In the genomic region with DNA sequence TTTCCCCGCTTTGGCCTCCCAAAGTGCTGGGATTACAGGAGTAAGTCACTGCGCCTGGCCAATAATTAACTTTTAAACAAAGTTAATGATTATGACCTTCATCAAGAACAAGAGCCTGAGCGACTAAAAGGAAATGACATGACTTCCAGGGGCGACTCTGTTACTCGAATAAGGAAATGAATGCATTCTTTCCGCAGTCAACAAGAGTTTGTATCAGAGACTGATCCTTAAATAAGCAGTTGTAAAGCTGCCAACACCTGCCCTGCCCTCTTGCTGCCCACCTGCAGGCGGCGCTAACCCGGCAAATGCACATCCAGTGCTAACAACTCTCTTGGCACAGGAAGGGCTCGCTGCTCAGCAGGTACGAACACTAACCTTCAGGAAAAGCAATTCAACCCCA, we compare ENCODE assay signal across 11 cellular contexts. TPM values are rescaled to one million over a fixed set of nuclear protein-coding genes. Genes with fewer than 3 reads are reported as not detected.
A peak's percentile ranks its signal among the peaks of the same experiment; 100 is the strongest.
DNase-seq lines count a peak whose midpoint lies in the region; ATAC-seq and TF ChIP-seq lines count a peak whose summit lies in the region.
"Had no signal": no experiment of that assay in that cellular context is flagged by ENCODE, and none has a peak within 500 bp of the region (broad histone marks: within the 10 kb centered on the region; RNA-seq: fewer than 3 reads in every experiment).

No MANE protein-coding gene starts in this region.

- intact Hi-C loops in ascending aorta (cut with DNase I) (no loop called here), uterus (cut with DNase I; ENCODE audit: low total_unique reads) (no loop called here)

- TF ChIP-seq CTCF in DOHH2 (IDR thresholded peaks at IDR 0.05; ENCODE audit: low read depth, low read length, poor library complexity, severe bottlenecking) (peak; percentile 55), MM.1S (IDR thresholded peaks at IDR 0.05; ENCODE audit: low read length) (peak; percentile 27; the same call in 1 of the 2 replicates), fibroblast of pulmonary artery (IDR thresholded peaks at IDR 0.05; ENCODE audit: low read length, missing control alignments) (peak; percentile 38), osteoblast (IDR thresholded peaks at IDR 0.05; ENCODE audit: extremely low read depth, low read depth, low read length) (peak; percentile 38), ascending aorta (IDR thresholded peaks at IDR 0.05) (no peak), uterus (IDR thresholded peaks at IDR 0.05) (no peak)

- H3K27ac ChIP-seq in DOHH2 (ENCODE audit: low read depth, low read length), result no peak overlapping the region
- no peak overlapping the region for H3K27ac ChIP-seq in MM.1S (ENCODE audit: low read length)
- H3K27ac ChIP-seq in osteoblast (ENCODE audit: low read depth, low read length), result no peak overlapping the region
- H3K27ac ChIP-seq in ascending aorta, result no peak overlapping the region
- no peak overlapping the region for H3K27ac ChIP-seq in uterus
- H3K27ac ChIP-seq: parathyroid adenoma had no signal

- H3K9ac ChIP-seq in MM.1S (ENCODE audit: low read length), result no peak overlapping the region
- H3K9ac ChIP-seq: parathyroid adenoma had no signal

- H3F3A ChIP-seq in DOHH2 (ENCODE audit: control insufficient read depth, insufficient read depth) (no peaks in the 10 kb centered on the region), MM.1S (ENCODE audit: insufficient read depth, low read length) (no peaks in the 10 kb centered on the region)

- H3K9me3 ChIP-seq in DOHH2 (ENCODE audit: control insufficient read depth, insufficient read depth, low read length) (no peaks in the 10 kb centered on the region), MM.1S (replicated peaks; ENCODE audit: insufficient read depth, low read length) (no peaks in the 10 kb centered on the region), osteoblast (ENCODE audit: low read depth, low read length) (no peaks in the 10 kb centered on the region), ascending aorta (no peaks in the 10 kb centered on the region), uterus (no peaks in the 10 kb centered on the region)

- H3K27me3 ChIP-seq in DOHH2 (ENCODE audit: control insufficient read depth, low read length), result no peaks in the 10 kb centered on the region
- no peaks in the 10 kb centered on the region for H3K27me3 ChIP-seq in MM.1S (replicated peaks; ENCODE audit: insufficient read depth, low read length)
- H3K27me3 ChIP-seq in osteoblast (ENCODE audit: insufficient read depth, low read length), result no peaks in the 10 kb centered on the region
- H3K27me3 ChIP-seq in ascending aorta, result no peaks in the 10 kb centered on the region
- no peaks in the 10 kb centered on the region for H3K27me3 ChIP-seq in uterus

- H3K4me2 ChIP-seq in DOHH2 (ENCODE audit: low read length), result no peak overlapping the region
- no peak overlapping the region for H3K4me2 ChIP-seq in MM.1S (ENCODE audit: low read depth, low read length)
- no peak overlapping the region for H3K4me2 ChIP-seq in osteoblast (ENCODE audit: insufficient read depth, low read length)

- no peak overlapping the region for H3K4me3 ChIP-seq in DOHH2 (ENCODE audit: low read length)
- H3K4me3 ChIP-seq in MM.1S (ENCODE audit: low read length), result no peak overlapping the region
- H3K4me3 ChIP-seq in fibroblast of pulmonary artery (replicated peaks; ENCODE audit: low read depth, low read length), result no peak overlapping the region
- no peak overlapping the region for H3K4me3 ChIP-seq in osteoblast (ENCODE audit: insufficient read depth, low read length)
- H3K4me3 ChIP-seq in ascending aorta, result no peak overlapping the region
- no peak overlapping the region for H3K4me3 ChIP-seq in uterus

- H3K4me1 ChIP-seq in DOHH2 (ENCODE audit: control insufficient read depth, low read length) (no peaks in the 10 kb centered on the region), MM.1S (ENCODE audit: low read length) (no peaks in the 10 kb centered on the region), osteoblast (ENCODE audit: insufficient read depth, low read length) (peaks cover 23% of the 10 kb centered on the region), ascending aorta (peaks cover 22 to 44% of the 10 kb centered on the region in 2 donors), uterus (peaks cover 3 to 22% of the 10 kb centered on the region in 2 donors)
- H3K4me1 ChIP-seq: parathyroid adenoma had no signal

- H3K79me2 ChIP-seq in DOHH2 (ENCODE audit: control insufficient read depth, low read length), result peaks cover 39% of the 10 kb centered on the region
- peaks cover 85% of the 10 kb centered on the region for H3K79me2 ChIP-seq in MM.1S (ENCODE audit: low read length)
- peaks cover 97% of the 10 kb centered on the region for H3K79me2 ChIP-seq in osteoblast (ENCODE audit: insufficient read depth, low read length)
- H3K79me2 ChIP-seq: parathyroid adenoma had no signal

- no peaks in the 10 kb centered on the region for H3K9me2 ChIP-seq in DOHH2 (replicated peaks; ENCODE audit: control insufficient read depth, low read length)
- no peaks in the 10 kb centered on the region for H3K9me2 ChIP-seq in MM.1S (replicated peaks; ENCODE audit: insufficient read depth, low read length)

- H4K20me1 ChIP-seq in DOHH2 (ENCODE audit: control insufficient read depth, insufficient read depth, low read depth, low read length), result peaks cover 5% of the 10 kb centered on the region; the same call in 1 of the 2 replicates
- no peaks in the 10 kb centered on the region for H4K20me1 ChIP-seq in MM.1S (ENCODE audit: insufficient read depth, low read length)
- H4K20me1 ChIP-seq in osteoblast (ENCODE audit: insufficient read depth, low read length), result peaks cover 81% of the 10 kb centered on the region

- TF ChIP-seq POLR2A in uterus (IDR thresholded peaks at IDR 0.05), result no peak

- DNase-seq in MM.1S, result no peak
- no peak for DNase-seq in fibroblast of pulmonary artery (ENCODE audit: low read depth)
- peak; percentile 74 for DNase-seq in osteoblast (ENCODE audit: insufficient read length, low spot score, missing footprints)
- DNase-seq in ascending aorta (ENCODE audit: low spot score in 2 of 2), result no peak
- DNase-seq in amygdala (lab: John Stamatoyannopoulos, UW), result no peak
- DNase-seq in uterus, result no peak
- DNase-seq: activated CD4-positive, alpha-beta T cell treated with anti-CD3 and anti-CD28 coated beads, Interleukin-2, amount 10 ng/mL, durations not matched to agents 7 days and 5 days; effector CD4-positive, alpha-beta T cell had no signal

- ATAC-seq in GM21381 (IDR thresholded peaks at IDR 0.05; ENCODE audit: unreplicated experiment), result no peak

- peaks cover 98% of the 10 kb centered on the region for H3K36me3 ChIP-seq in DOHH2 (ENCODE audit: control insufficient read depth, low read length)
- H3K36me3 ChIP-seq in MM.1S (replicated peaks; ENCODE audit: insufficient read depth, low read length), result peaks cover 43% of the 10 kb centered on the region
- H3K36me3 ChIP-seq in osteoblast (ENCODE audit: insufficient read depth, low read length), result peaks cover 91% of the 10 kb centered on the region
- H3K36me3 ChIP-seq in ascending aorta, result peaks cover 84 to 90% of the 10 kb centered on the region in 2 donors
- no peaks in the 10 kb centered on the region for H3K36me3 ChIP-seq in uterus

- H2AFZ ChIP-seq in MM.1S (ENCODE audit: low read length) (no peak overlapping the region), osteoblast (ENCODE audit: low read length) (no peak overlapping the region)
- H2AFZ ChIP-seq: parathyroid adenoma had no signal

RNA-seq across cellular contexts. Expression of a gene that starts 27.3 kb away (rescaled TPM):
- total RNA-seq in osteoblast, result 265 and 314 TPM in 2 replicates
- 216 TPM for total RNA-seq in ascending aorta
- total RNA-seq in uterus, result 100 to 1,000 TPM; 161 to 517 (median 173) TPM

Comparison
In these comparisons a context has a peak if more than half of its experiments do, and no peak if none do; other contexts are left out.
1. CTCF ChIP-seq: peak in DOHH2 (single experiment), MM.1S (single experiment), fibroblast of pulmonary artery (single experiment) and osteoblast (single experiment); none in ascending aorta (0 of 3) and uterus (0 of 4).